ENCODE assay signal across 20 cellular contexts in the genomic region with DNA sequence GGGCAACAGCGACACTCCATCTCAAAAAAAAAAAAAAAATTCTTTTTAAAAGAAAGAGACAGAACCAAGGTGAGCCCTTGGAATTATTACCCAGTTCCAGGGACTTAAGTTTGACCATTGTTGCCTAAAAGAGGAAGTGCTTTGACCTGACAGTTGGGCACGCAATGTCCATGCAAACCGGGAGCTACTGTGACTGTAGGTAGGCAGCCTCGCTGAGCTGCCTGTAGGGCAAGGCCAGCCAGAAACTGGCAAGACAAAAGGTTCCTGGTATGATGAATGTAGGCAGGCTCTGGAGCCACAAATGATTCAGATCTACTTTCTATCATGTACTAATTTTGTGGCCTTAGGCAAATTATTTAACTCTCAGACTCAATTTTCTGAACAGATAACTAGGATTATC.
"Had no signal": no experiment of that assay in that cellular context is flagged by ENCODE, and none has a peak within 500 bp of the region (broad histone marks: within the 10 kb centered on the region; RNA-seq: fewer than 3 reads in every experiment).

No MANE protein-coding gene starts in this region.

- DNase-seq: dermis blood vessel endothelial cell; glutamatergic neuron; islet precursor cell; left lung; lower lobe of right lung; mesenchymal stem cell; midbrain; nucleus accumbens; ovary; right cardiac atrium; small intestine; stimulated activated CD4-positive, alpha-beta T cell treated with anti-CD3 and anti-CD28 coated beads, Interleukin-12 subunit alpha, Interleukin-12 subunit beta, amount 100 ng/mL, for 4 hours; stimulated activated naive CD4-positive, alpha-beta T cell treated with Interleukin-2 at 50 U/mL for 16 hours; thyroid gland; upper lobe of left lung; uterus had no signal

- H3K4me1 ChIP-seq: esophagus muscularis mucosa, gastroesophageal sphincter, left lung, lower lobe of right lung, neural progenitor cell, thyroid gland, upper lobe of left lung, uterus had no signal

- H3K9me3 ChIP-seq: esophagus muscularis mucosa, gastroesophageal sphincter, left lung, lower lobe of right lung, ovary, thyroid gland, upper lobe of left lung, uterus had no signal

- H3K36me3 ChIP-seq: esophagus muscularis mucosa, gastroesophageal sphincter, left lung, lower lobe of right lung, neural progenitor cell, ovary, thyroid gland, upper lobe of left lung, uterus had no signal

- H3K4me3 ChIP-seq: esophagus muscularis mucosa, gastroesophageal sphincter, left lung, lower lobe of right lung, neural progenitor cell, ovary, thyroid gland, upper lobe of left lung, uterus had no signal

- ATAC-seq: gastroesophageal sphincter; left lung; lower lobe of right lung; natural killer cell treated with Interleukin-12 subunit alpha and Interleukin-12 subunit beta and Interleukin-15 and Interleukin-18, amount 100 ng/mL, for 72 hours; right cardiac atrium had no signal

- H3K9ac ChIP-seq: neural progenitor cell had no signal

- H3K27me3 ChIP-seq: esophagus muscularis mucosa, gastroesophageal sphincter, left lung, neural progenitor cell, ovary, thyroid gland, upper lobe of left lung, uterus had no signal

- H3K4me2 ChIP-seq: neural progenitor cell had no signal

- H3K27ac ChIP-seq: esophagus muscularis mucosa, gastroesophageal sphincter, left lung, lower lobe of right lung, neural progenitor cell, ovary, thyroid gland, upper lobe of left lung, uterus had no signal
